In genomic region chr7:77254915-77255314, GRCh38 we compare ENCODE assay signal across 28 cellular contexts. TPM values are rescaled to one million over a fixed set of nuclear protein-coding genes. Genes with fewer than 3 reads are reported as not detected.
"Had no signal": no experiment of that assay in that cellular context is flagged by ENCODE, and none has a peak within 500 bp of the region (broad histone marks: within the 10 kb centered on the region; RNA-seq: fewer than 3 reads in every experiment).

No MANE protein-coding gene starts in this region.

- H3K9me3 ChIP-seq: ovary, psoas muscle, sigmoid colon, stomach, thoracic aorta, thyroid gland, transverse colon, upper lobe of right lung, uterus had no signal

- H3K27ac Mint-ChIP-seq: naive B cell; neural progenitor cell; progenitor cell of endocrine pancreas; stimulated activated effector memory CD8-positive, alpha-beta T cell treated with anti-CD3 and anti-CD28 coated beads, Interleukin-12 subunit alpha, Interleukin-12 subunit beta, amount 100 ng/mL, for 72 hours; stimulated activated naive B cell treated with anti-CD40 and anti-IgM and Interleukin-4, amounts not matched to agents 10 μg/mL and 1 μg/mL and 100 μg/mL, for 72 hours; stimulated activated naive CD8-positive, alpha-beta T cell treated with anti-CD3 and anti-CD28 coated beads, Interleukin-15, Interleukin-2, amounts not matched to agents 100 ng/mL and 50 ng/mL, for 24 hours; type B pancreatic cell had no signal

- H3K4me3 Mint-ChIP-seq: naive B cell; naive thymus-derived CD8-positive, alpha-beta T cell; natural killer cell treated with Interleukin-12 subunit alpha and Interleukin-12 subunit beta and Interleukin-15 and Interleukin-18, amount 100 ng/mL, for 72 hours; neural progenitor cell; stimulated activated effector memory CD8-positive, alpha-beta T cell treated with anti-CD3 and anti-CD28 coated beads, Interleukin-12 subunit alpha, Interleukin-12 subunit beta, amount 100 ng/mL, for 72 hours; stimulated activated naive B cell treated with anti-CD40 and anti-IgM and Interleukin-4, amounts not matched to agents 10 μg/mL and 1 μg/mL and 100 μg/mL, for 72 hours; stimulated activated naive CD8-positive, alpha-beta T cell treated with anti-CD3 and anti-CD28 coated beads, Interleukin-15, Interleukin-2, amounts not matched to agents 100 ng/mL and 50 ng/mL, for 24 hours; type B pancreatic cell had no signal

- H3K9me3 Mint-ChIP-seq: naive B cell; naive thymus-derived CD8-positive, alpha-beta T cell; natural killer cell treated with Interleukin-12 subunit alpha and Interleukin-12 subunit beta and Interleukin-15 and Interleukin-18, amount 100 ng/mL, for 72 hours; neural progenitor cell; stimulated activated effector memory CD8-positive, alpha-beta T cell treated with anti-CD3 and anti-CD28 coated beads, Interleukin-12 subunit alpha, Interleukin-12 subunit beta, amount 100 ng/mL, for 72 hours; stimulated activated naive B cell treated with anti-CD40 and anti-IgM and Interleukin-4, amounts not matched to agents 10 μg/mL and 1 μg/mL and 100 μg/mL, for 72 hours; stimulated activated naive CD8-positive, alpha-beta T cell treated with anti-CD3 and anti-CD28 coated beads, Interleukin-15, Interleukin-2, amounts not matched to agents 100 ng/mL and 50 ng/mL, for 24 hours; type B pancreatic cell had no signal

- H3K36me3 Mint-ChIP-seq: naive B cell; neural progenitor cell; stimulated activated effector memory CD8-positive, alpha-beta T cell treated with anti-CD3 and anti-CD28 coated beads, Interleukin-12 subunit alpha, Interleukin-12 subunit beta, amount 100 ng/mL, for 72 hours; type B pancreatic cell had no signal

- FAIRE-seq: small intestine had no signal

- ATAC-seq: naive thymus-derived CD8-positive, alpha-beta T cell; natural killer cell treated with Interleukin-12 subunit alpha and Interleukin-12 subunit beta and Interleukin-15 and Interleukin-18, amount 100 ng/mL, for 72 hours; psoas muscle; right cardiac atrium; stimulated activated effector memory CD8-positive, alpha-beta T cell treated with anti-CD3 and anti-CD28 coated beads, Interleukin-12 subunit alpha, Interleukin-12 subunit beta, amount 100 ng/mL, for 72 hours; stimulated activated naive B cell treated with anti-CD40 and anti-IgM and Interleukin-4, amounts not matched to agents 10 μg/mL and 1 μg/mL and 100 μg/mL, for 72 hours; upper lobe of right lung had no signal

- H3K4me1 Mint-ChIP-seq: naive B cell; naive thymus-derived CD8-positive, alpha-beta T cell; neural progenitor cell; stimulated activated effector memory CD8-positive, alpha-beta T cell treated with anti-CD3 and anti-CD28 coated beads, Interleukin-12 subunit alpha, Interleukin-12 subunit beta, amount 100 ng/mL, for 72 hours; stimulated activated naive B cell treated with anti-CD40 and anti-IgM and Interleukin-4, amounts not matched to agents 10 μg/mL and 1 μg/mL and 100 μg/mL, for 72 hours had no signal

- H3K27ac ChIP-seq: neural progenitor cell, ovary, parathyroid adenoma, psoas muscle, sigmoid colon, stomach, thoracic aorta, thyroid gland, transverse colon, upper lobe of right lung, uterus had no signal

- DNase-seq: naive B cell; naive thymus-derived CD8-positive, alpha-beta T cell; occipital lobe; ovary; posterior cingulate gyrus; psoas muscle; right cardiac atrium; sigmoid colon; small intestine; stimulated activated CD4-positive, alpha-beta T cell treated with anti-CD3 and anti-CD28 coated beads, Interleukin-15, amount 100 ng/mL, for 24 hours; stimulated activated CD4-positive, alpha-beta T cell treated with anti-CD3 and anti-CD28 coated beads, Interleukin-2, amount 100 ng/mL, for 24 hours; stimulated activated CD4-positive, alpha-beta T cell treated with anti-CD3 and anti-CD28 coated beads, Interleukin-2, amount 100 ng/mL, for 48 hours; stimulated activated CD4-positive, alpha-beta T cell treated with anti-CD3 and anti-CD28 coated beads, Interleukin-4, amount 100 ng/mL, for 24 hours; stimulated activated naive B cell treated with anti-CD40 and anti-IgM and Interleukin-4, amounts not matched to agents 10 μg/mL and 1 μg/mL and 100 μg/mL, for 72 hours; stimulated activated naive CD4-positive, alpha-beta T cell treated with Interleukin-2 at 50 U/mL for 16 hours; stomach; thyroid gland; transverse colon; upper lobe of right lung; uterus had no signal

- H3K4me1 ChIP-seq: neural progenitor cell, parathyroid adenoma, psoas muscle, stomach, thyroid gland, transverse colon, upper lobe of right lung, uterus had no signal

- H3K79me2 ChIP-seq: parathyroid adenoma had no signal

- H3K9ac ChIP-seq: neural progenitor cell, parathyroid adenoma had no signal

- H3K4me2 ChIP-seq: neural progenitor cell had no signal

- H2AFZ ChIP-seq: neural progenitor cell, parathyroid adenoma had no signal

- H3K27me3 Mint-ChIP-seq: naive B cell; naive thymus-derived CD8-positive, alpha-beta T cell; natural killer cell treated with Interleukin-12 subunit alpha and Interleukin-12 subunit beta and Interleukin-15 and Interleukin-18, amount 100 ng/mL, for 72 hours; progenitor cell of endocrine pancreas; stimulated activated naive B cell treated with anti-CD40 and anti-IgM and Interleukin-4, amounts not matched to agents 10 μg/mL and 1 μg/mL and 100 μg/mL, for 72 hours; stimulated activated naive CD8-positive, alpha-beta T cell treated with anti-CD3 and anti-CD28 coated beads, Interleukin-15, Interleukin-2, amounts not matched to agents 100 ng/mL and 50 ng/mL, for 24 hours; type B pancreatic cell had no signal

- H3K4me3 ChIP-seq: neural progenitor cell, ovary, psoas muscle, sigmoid colon, stomach, thoracic aorta, thyroid gland, transverse colon, upper lobe of right lung, uterus had no signal

- H3K36me3 ChIP-seq: neural progenitor cell, ovary, sigmoid colon, thoracic aorta, thyroid gland, transverse colon, upper lobe of right lung, uterus had no signal

- H3K27me3 ChIP-seq: neural progenitor cell, ovary, sigmoid colon, stomach, thyroid gland, transverse colon, upper lobe of right lung, uterus had no signal

RNA-seq across cellular contexts. Expression of gene FGL2, which starts 55.3 kb away (rescaled TPM):
- total RNA-seq: progenitor cell of endocrine pancreas had no signal
